Comparison of ENCODE assay signal across 15 cellular contexts in genomic region chr3:65539620-65540019, GRCh38.
"Had no signal": no experiment of that assay in that cellular context is flagged by ENCODE, and none has a peak within 500 bp of the region (broad histone marks: within the 10 kb centered on the region; RNA-seq: fewer than 3 reads in every experiment).

No MANE protein-coding gene starts in this region.

- H3K9me3 ChIP-seq: ascending aorta, stomach, thoracic aorta had no signal

- H2AFZ ChIP-seq: parathyroid adenoma had no signal

- H3K9ac ChIP-seq: parathyroid adenoma had no signal

- ATAC-seq: activated CD8-positive, alpha-beta T cell treated with anti-CD3 and anti-CD28 coated beads, Interleukin-2, amount 10 ng/mL, durations not matched to agents 7 days and 5 days; activated naive CD8-positive, alpha-beta T cell treated with anti-CD3 and anti-CD28 coated beads, Interleukin-2, amount 50 U/mL, for 24 hours; T-cell had no signal

- DNase-seq: activated CD4-positive, alpha-beta T cell treated with anti-CD3 and anti-CD28 coated beads for 4 hours; activated CD8-positive, alpha-beta memory T cell treated with anti-CD3 and anti-CD28 coated beads, Interleukin-2, amount 50 U/mL, for 48 hours; activated CD8-positive, alpha-beta T cell treated with anti-CD3 and anti-CD28 coated beads, Interleukin-2, amount 10 ng/mL, durations not matched to agents 7 days and 5 days; activated naive CD8-positive, alpha-beta T cell treated with anti-CD3 and anti-CD28 coated beads, Interleukin-2, amount 50 U/mL, for 24 hours; kidney; midbrain; retina; stimulated activated CD4-positive, alpha-beta T cell treated with anti-CD3 and anti-CD28 coated beads, Interleukin-15, amount 100 ng/mL, for 24 hours; stimulated activated CD4-positive, alpha-beta T cell treated with anti-CD3 and anti-CD28 coated beads, Interleukin-4, amount 100 ng/mL, for 24 hours; stomach; T-cell; WERI-Rb-1 had no signal

- H3K4me1 Mint-ChIP-seq: activated naive CD8-positive, alpha-beta T cell treated with anti-CD3 and anti-CD28 coated beads, Interleukin-2, amount 50 U/mL, for 24 hours; T-cell had no signal

- H3K36me3 Mint-ChIP-seq: T-cell had no signal

- H3K4me3 Mint-ChIP-seq: activated CD8-positive, alpha-beta T cell treated with anti-CD3 and anti-CD28 coated beads, Interleukin-2, amount 10 ng/mL, durations not matched to agents 7 days and 5 days; activated naive CD8-positive, alpha-beta T cell treated with anti-CD3 and anti-CD28 coated beads, Interleukin-2, amount 50 U/mL, for 24 hours; T-cell had no signal

- H3K27ac ChIP-seq: ascending aorta, parathyroid adenoma, stomach, thoracic aorta, WERI-Rb-1 had no signal

- H3K27me3 Mint-ChIP-seq: activated naive CD8-positive, alpha-beta T cell treated with anti-CD3 and anti-CD28 coated beads, Interleukin-2, amount 50 U/mL, for 24 hours; T-cell had no signal

- H3K4me3 ChIP-seq: ascending aorta, stomach, thoracic aorta had no signal

- H3K27me3 ChIP-seq: ascending aorta, stomach had no signal

- H3K36me3 ChIP-seq: ascending aorta, stomach, thoracic aorta, WERI-Rb-1 had no signal

- H3K27ac Mint-ChIP-seq: activated CD8-positive, alpha-beta T cell treated with anti-CD3 and anti-CD28 coated beads, Interleukin-2, amount 10 ng/mL, durations not matched to agents 7 days and 5 days; activated naive CD8-positive, alpha-beta T cell treated with anti-CD3 and anti-CD28 coated beads, Interleukin-2, amount 50 U/mL, for 24 hours; T-cell had no signal
